In the genomic region with DNA sequence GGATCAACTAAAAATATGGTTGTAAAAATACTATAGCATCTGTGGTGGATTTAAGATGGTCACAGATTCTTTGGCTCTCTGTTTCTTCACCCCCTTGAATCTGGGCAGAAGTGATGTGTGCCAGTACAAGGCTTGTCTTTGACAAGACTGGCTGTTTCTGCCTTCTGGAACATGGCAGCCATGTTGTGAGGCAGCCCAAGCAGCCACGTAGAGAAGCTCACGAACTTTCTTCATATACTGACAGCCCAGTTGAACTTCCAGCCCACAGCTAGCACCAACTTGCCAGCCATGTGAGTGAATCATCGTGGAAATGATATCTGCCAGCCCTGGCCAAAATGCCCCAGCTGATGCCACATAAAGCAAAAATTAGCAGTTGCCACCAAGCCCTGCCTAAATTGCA, we compare ENCODE assay signal across 31 cellular contexts.
"Had no signal": no experiment of that assay in that cellular context is flagged by ENCODE, and none has a peak within 500 bp of the region (broad histone marks: within the 10 kb centered on the region; RNA-seq: fewer than 3 reads in every experiment).

No MANE protein-coding gene starts in this region.

- H2AFZ ChIP-seq: hepatocyte had no signal

- H3K27me3 ChIP-seq: ascending aorta, breast epithelium, cardiac muscle cell, colonic mucosa, esophagus squamous epithelium, gastroesophageal sphincter, hepatocyte had no signal

- H3K79me2 ChIP-seq: hepatocyte had no signal

- H3K4me3 ChIP-seq: ascending aorta, breast epithelium, cardiac muscle cell, colonic mucosa, dorsolateral prefrontal cortex, esophagus squamous epithelium, gastroesophageal sphincter, heart right ventricle, hepatocyte had no signal

- DNase-seq: activated CD4-positive, alpha-beta memory T cell treated with anti-CD3 and anti-CD28 coated beads, Interleukin-2, amount 10 ng/mL, durations not matched to agents 7 days and 5 days; activated CD4-positive, alpha-beta T cell treated with anti-CD3 and anti-CD28 coated beads for 1 hour; activated CD4-positive, alpha-beta T cell treated with anti-CD3 and anti-CD28 coated beads for 4 hours; activated CD4-positive, alpha-beta T cell treated with anti-CD3 and anti-CD28 coated beads, Interleukin-2, amount 10 ng/mL, durations not matched to agents 7 days and 5 days; activated CD4-positive, alpha-beta T cell treated with anti-CD3 and anti-CD28 coated beads, Interleukin-2, amount 50 U/mL, for 4 hours; activated CD4-positive, CD25-positive, alpha-beta regulatory T cell; activated CD8-positive, alpha-beta memory T cell treated with anti-CD3 and anti-CD28 coated beads, Interleukin-2, amount 50 U/mL, for 48 hours; activated gamma-delta T cell; activated naive CD4-positive, alpha-beta T cell; activated naive CD4-positive, alpha-beta T cell treated with anti-CD3 and anti-CD28 coated beads, Interleukin-2, amount 10 ng/mL, durations not matched to agents 7 days and 5 days; activated naive CD8-positive, alpha-beta T cell treated with anti-CD3 and anti-CD28 coated beads, Interleukin-2, amount 10 ng/mL, durations not matched to agents 7 days and 5 days; activated T-cell treated with anti-CD3 and anti-CD28 coated beads for 4 hours; activated T-cell treated with anti-CD3 and anti-CD28 coated beads, Interleukin-2, amount 50 U/mL, for 24 hours; activated T-cell treated with anti-CD3 and anti-CD28 coated beads, Interleukin-2, amount 50 U/mL, for 72 hours; central memory CD4-positive, alpha-beta T cell; cerebellar nuclear complex; colonic mucosa; dorsolateral prefrontal cortex; effector CD4-positive, alpha-beta T cell; effector memory CD8-positive, alpha-beta T cell; erythroblast; esophagus squamous epithelium; foreskin melanocyte; heart right ventricle; T-helper 2 cell had no signal

- ATAC-seq: activated naive CD4-positive, alpha-beta T cell treated with anti-CD3 and anti-CD28 coated beads, Interleukin-2, amount 50 U/mL, for 72 hours; activated T-cell treated with anti-CD3 and anti-CD28 coated beads, Interleukin-2, amount 50 U/mL, for 72 hours; effector memory CD8-positive, alpha-beta T cell; gastroesophageal sphincter; heart right ventricle had no signal

- H3K4me2 ChIP-seq: hepatocyte had no signal

- H3K4me1 ChIP-seq: ascending aorta, breast epithelium, colonic mucosa, esophagus squamous epithelium, heart right ventricle had no signal

- H3K9me3 ChIP-seq: colonic mucosa had no signal

- H3K36me3 ChIP-seq: ascending aorta, breast epithelium, cardiac muscle cell, colonic mucosa, esophagus squamous epithelium, gastroesophageal sphincter, heart right ventricle had no signal

- H3K27ac ChIP-seq: ascending aorta, breast epithelium, cardiac muscle cell, colonic mucosa, dorsolateral prefrontal cortex, esophagus squamous epithelium, gastroesophageal sphincter, heart right ventricle, hepatocyte had no signal
